In genomic region chr22:21579474-21579851, GRCh38 we compare ENCODE assay signal across 15 cellular contexts. TPM values are rescaled to one million over a fixed set of nuclear protein-coding genes. Genes with fewer than 3 reads are reported as not detected.
DNase-seq lines count a peak whose midpoint lies in the region; ATAC-seq and TF ChIP-seq lines count a peak whose summit lies in the region.
"Had no signal": no experiment of that assay in that cellular context is flagged by ENCODE, and none has a peak within 500 bp of the region (broad histone marks: within the 10 kb centered on the region; RNA-seq: fewer than 3 reads in every experiment).

No MANE protein-coding gene starts in this region.

- peak overlapping the region; percentile 39 for H3K27ac ChIP-seq in AG04450 (ENCODE audit: low read depth, low read length)
- no peak overlapping the region for H3K27ac ChIP-seq in CD8-positive, alpha-beta T cell (ENCODE audit: low read depth, low read length)
- H3K27ac ChIP-seq: SJSA1 had no signal

- no peak overlapping the region for H3K4me3 ChIP-seq in AG04450 (ENCODE audit: low read depth, low read length)
- no peak overlapping the region for H3K4me3 ChIP-seq in CD8-positive, alpha-beta T cell (ENCODE audit: low read depth, low read length)
- H3K4me3 ChIP-seq: SJSA1 had no signal

- H3K36me3 Mint-ChIP-seq in CD8-positive, alpha-beta T cell: peaks cover 22% of the 10 kb centered on the region
- no peaks in the 10 kb centered on the region; the same call in 1 of the 2 replicates for H3K36me3 Mint-ChIP-seq in WTC11
- H3K36me3 Mint-ChIP-seq in natural killer cell treated with Interleukin-12 subunit alpha and Interleukin-12 subunit beta and Interleukin-15 and Interleukin-18, amount 100 ng/mL, for 72 hours: peaks cover 4% of the 10 kb centered on the region

- DNase-seq in AG04450 (ENCODE audit: low read depth, low spot score) (no peak), WTC11 (ENCODE audit: low spot score) (no peak), medulla oblongata (ENCODE audit: extremely low spot score) (no peak), UCSD-AML1 (lab: John Stamatoyannopoulos, UW; ENCODE audit: unreplicated experiment) (no peak)
- DNase-seq in CD8-positive, alpha-beta T cell: no peak
- DNase-seq in natural killer cell treated with Interleukin-12 subunit alpha and Interleukin-12 subunit beta and Interleukin-15 and Interleukin-18, amount 100 ng/mL, for 72 hours (ENCODE audit: low spot score): no peak
- DNase-seq in stimulated activated naive CD4-positive, alpha-beta T cell (lab: John Stamatoyannopoulos, UW): no peak
- DNase-seq: DMS79 treated with DMSO at 0.1 percent for 48 hours, GOT3, KBM-7, NCI-H1436, NCI-H2029, NCI-H774 had no signal

- no peaks in the 10 kb centered on the region for H3K9me3 Mint-ChIP-seq in CD8-positive, alpha-beta T cell
- H3K9me3 Mint-ChIP-seq in WTC11: no peaks in the 10 kb centered on the region
- no peaks in the 10 kb centered on the region for H3K9me3 Mint-ChIP-seq in natural killer cell treated with Interleukin-12 subunit alpha and Interleukin-12 subunit beta and Interleukin-15 and Interleukin-18, amount 100 ng/mL, for 72 hours

- ATAC-seq in CD8-positive, alpha-beta T cell: no peak
- no peak for ATAC-seq in WTC11
- ATAC-seq in natural killer cell treated with Interleukin-12 subunit alpha and Interleukin-12 subunit beta and Interleukin-15 and Interleukin-18, amount 100 ng/mL, for 72 hours: no peak

- peaks cover 30% of the 10 kb centered on the region for H3K4me1 ChIP-seq in CD8-positive, alpha-beta T cell (ENCODE audit: insufficient read depth, low read length)

- peak overlapping the region; percentile 50 for H3K27ac Mint-ChIP-seq in CD8-positive, alpha-beta T cell
- H3K27ac Mint-ChIP-seq in WTC11: peak overlapping the region; percentile 50
- H3K27ac Mint-ChIP-seq in natural killer cell treated with Interleukin-12 subunit alpha and Interleukin-12 subunit beta and Interleukin-15 and Interleukin-18, amount 100 ng/mL, for 72 hours: peak overlapping the region in 1 of 2 donors; percentile 80

- TF ChIP-seq CTCF in AG04450 (IDR thresholded peaks at IDR 0.05; ENCODE audit: low read depth, low read length) (no peak), WTC11 (IDR thresholded peaks at IDR 0.05) (no peak)
- TF ChIP-seq CTCF in CD8-positive, alpha-beta T cell (IDR thresholded peaks at IDR 0.05): no peak

- no peaks in the 10 kb centered on the region for H3K27me3 ChIP-seq in AG04450 (ENCODE audit: control insufficient read depth, insufficient read depth, low read length)
- H3K27me3 ChIP-seq in CD8-positive, alpha-beta T cell (ENCODE audit: insufficient read depth, low read length): no peaks in the 10 kb centered on the region
- H3K27me3 ChIP-seq: SJSA1 had no signal

- CTCF ChIA-PET in AG04450 (lab: Charles Lee): no interaction called here
- CTCF ChIA-PET in CD8-positive, alpha-beta T cell (lab: Charles Lee): no interaction called here
- CTCF ChIA-PET in WTC11 (lab: Charles Lee): interaction anchor here (0.6 kb wide), 1 partner anchor 14 kb away, joined by 4 read pairs; no protein-coding TSS in a partner anchor

- no peaks in the 10 kb centered on the region for H3K9me3 ChIP-seq in AG04450 (ENCODE audit: control insufficient read depth, insufficient read depth, low read length)
- H3K9me3 ChIP-seq in CD8-positive, alpha-beta T cell (ENCODE audit: low read length): no peaks in the 10 kb centered on the region
- H3K9me3 ChIP-seq: SJSA1 had no signal

- no peaks in the 10 kb centered on the region for H3K36me3 ChIP-seq in CD8-positive, alpha-beta T cell (ENCODE audit: insufficient read depth, low read length)

- H3K4me3 Mint-ChIP-seq in CD8-positive, alpha-beta T cell: no peak overlapping the region
- no peak overlapping the region for H3K4me3 Mint-ChIP-seq in WTC11
- peak overlapping the region; percentile 17 for H3K4me3 Mint-ChIP-seq in natural killer cell treated with Interleukin-12 subunit alpha and Interleukin-12 subunit beta and Interleukin-15 and Interleukin-18, amount 100 ng/mL, for 72 hours

- POLR2A ChIA-PET in AG04450 (lab: Yijun Ruan, JAX): interaction anchor here (0.8 kb wide), 1 partner anchor 10 kb away, joined by 4 read pairs; no protein-coding TSS in a partner anchor
- POLR2A ChIA-PET in CD8-positive, alpha-beta T cell (lab: Charles Lee): no interaction called here
- POLR2A ChIA-PET in WTC11 (lab: Charles Lee): no interaction called here

- H3K4me1 Mint-ChIP-seq in CD8-positive, alpha-beta T cell (ENCODE audit: low read depth): peaks cover 61% of the 10 kb centered on the region
- H3K4me1 Mint-ChIP-seq in WTC11: 0 out of 2 replicates have a peak, but pooled peaks cover 7% of the 10 kb centered on the region
- peaks cover 44 to 45% of the 10 kb centered on the region in 2 donors for H3K4me1 Mint-ChIP-seq in natural killer cell treated with Interleukin-12 subunit alpha and Interleukin-12 subunit beta and Interleukin-15 and Interleukin-18, amount 100 ng/mL, for 72 hours (ENCODE audit: low read depth in 2 of 2)

- no peaks in the 10 kb centered on the region for H3K27me3 Mint-ChIP-seq in CD8-positive, alpha-beta T cell (ENCODE audit: low read depth)
- no peaks in the 10 kb centered on the region for H3K27me3 Mint-ChIP-seq in WTC11 (ENCODE audit: low read depth)
- H3K27me3 Mint-ChIP-seq in natural killer cell treated with Interleukin-12 subunit alpha and Interleukin-12 subunit beta and Interleukin-15 and Interleukin-18, amount 100 ng/mL, for 72 hours: no peaks in the 10 kb centered on the region

- intact Hi-C loops in CD8-positive, alpha-beta T cell (cut with DNase I, micrococcal nuclease): loop anchor here in 1 of 2 experiments (5.0 kb wide), 1 partner anchor 33 kb away; no protein-coding TSS in a partner anchor

TF ChIP-seq in WTC11, 78 proteins besides CTCF, POLR2A, EP300 and RAD21 (continues in another document):
- no peak for TF ChIP-seq ZSCAN18 (CRISPR knock-in tag; IDR thresholded peaks at IDR 0.05)
- TF ChIP-seq SP1 (CRISPR knock-in tag; conservative IDR thresholded peaks at IDR 0.05): no peak
- TF ChIP-seq SMAD3 (CRISPR knock-in tag; IDR thresholded peaks at IDR 0.05; ENCODE audit: borderline replicate concordance): no peak
- no peak for TF ChIP-seq HMGXB4 (CRISPR knock-in tag; IDR thresholded peaks at IDR 0.05)
- TF ChIP-seq TEAD4 (CRISPR knock-in tag; IDR thresholded peaks at IDR 0.05): no peak
- no peak for TF ChIP-seq NFE2L1 (CRISPR knock-in tag; IDR thresholded peaks at IDR 0.05)
- no peak for TF ChIP-seq ZNF138 (CRISPR knock-in tag; conservative IDR thresholded peaks at IDR 0.05)
- TF ChIP-seq ZNF263 (CRISPR knock-in tag; IDR thresholded peaks at IDR 0.05; ENCODE audit: low read depth): no peak
- TF ChIP-seq OVOL2 (CRISPR knock-in tag; IDR thresholded peaks at IDR 0.05; ENCODE audit: borderline replicate concordance): no peak
- TF ChIP-seq EMX1 (CRISPR knock-in tag; IDR thresholded peaks at IDR 0.05): no peak

RNA-seq across cellular contexts. Expression of gene UBE2L3, which starts 11.9 kb away (rescaled TPM):
- 72.7 and 77.2 TPM in 2 replicates for polyA plus RNA-seq in AG04450 (2011; rRNA removed)
- 47.8 and 51.0 TPM in 2 replicates for polyA minus RNA-seq in AG04450 (2011; rRNA and poly(A)+ RNA removed)
- total RNA-seq in CD8-positive, alpha-beta T cell: 10 to 100 TPM; 20.7 to 22.4 TPM
- total RNA-seq in WTC11 (2021): 75.7 to 79.1 TPM (median 77.4 TPM) in 3 replicates
- 100 to 1,000 TPM in 1 of 2 donors, 10 to 100 TPM in 1; 86.3 to 114 TPM for total RNA-seq in natural killer cell treated with Interleukin-12 subunit alpha and Interleukin-12 subunit beta and Interleukin-15 and Interleukin-18, amount 100 ng/mL, for 72 hours

RNA-seq across cellular contexts. Expression of gene RIMBP3C, which starts 28.2 kb away (rescaled TPM):
- polyA plus RNA-seq in AG04450 (2011; rRNA removed): not detected in 2 replicates
- 0.09 and 0.37 TPM in 2 replicates for polyA minus RNA-seq in AG04450 (2011; rRNA and poly(A)+ RNA removed)
- total RNA-seq in CD8-positive, alpha-beta T cell: not detected
- total RNA-seq in WTC11 (2021): 0.21 to 0.44 TPM in 2 of 3 replicates, not detected in the other
- 1 to 10 TPM in 1 of 2 donors, under 1 TPM in 1; 0.50 to 1.4 TPM for total RNA-seq in natural killer cell treated with Interleukin-12 subunit alpha and Interleukin-12 subunit beta and Interleukin-15 and Interleukin-18, amount 100 ng/mL, for 72 hours

RNA-seq across cellular contexts. Expression of gene YDJC, which starts 50.4 kb away (rescaled TPM):
- polyA plus RNA-seq in AG04450 (2011; rRNA removed): 9.0 and 12.2 TPM in 2 replicates
- 3.4 and 4.4 TPM in 2 replicates for polyA minus RNA-seq in AG04450 (2011; rRNA and poly(A)+ RNA removed)
- total RNA-seq in CD8-positive, alpha-beta T cell: 10 to 100 TPM; 25.6 to 26.0 TPM
- 39.1 to 42.1 TPM (median 39.8 TPM) in 3 replicates for total RNA-seq in WTC11 (2021)
- total RNA-seq in natural killer cell treated with Interleukin-12 subunit alpha and Interleukin-12 subunit beta and Interleukin-15 and Interleukin-18, amount 100 ng/mL, for 72 hours: 10 to 100 TPM; 43.1 to 68.6 TPM

RNA-seq across cellular contexts. Expression of gene CCDC116, which starts 53.1 kb away (rescaled TPM):
- 0.06 and 0.16 TPM in 2 replicates for polyA plus RNA-seq in AG04450 (2011; rRNA removed)
- polyA minus RNA-seq in AG04450 (2011; rRNA and poly(A)+ RNA removed): 0.13 TPM in 1 of 2 replicates, not detected in the other
- under 1 TPM; 0.19 to 0.33 TPM for total RNA-seq in CD8-positive, alpha-beta T cell
- 0.14 to 0.57 TPM (median 0.27 TPM) in 3 replicates for total RNA-seq in WTC11 (2021)
- 1 to 10 TPM; 2.0 to 2.5 TPM for total RNA-seq in natural killer cell treated with Interleukin-12 subunit alpha and Interleukin-12 subunit beta and Interleukin-15 and Interleukin-18, amount 100 ng/mL, for 72 hours
- total RNA-seq: NCI-H460 had no signal
